10 cellular contexts compared by ENCODE assay signal in the genomic region with DNA sequence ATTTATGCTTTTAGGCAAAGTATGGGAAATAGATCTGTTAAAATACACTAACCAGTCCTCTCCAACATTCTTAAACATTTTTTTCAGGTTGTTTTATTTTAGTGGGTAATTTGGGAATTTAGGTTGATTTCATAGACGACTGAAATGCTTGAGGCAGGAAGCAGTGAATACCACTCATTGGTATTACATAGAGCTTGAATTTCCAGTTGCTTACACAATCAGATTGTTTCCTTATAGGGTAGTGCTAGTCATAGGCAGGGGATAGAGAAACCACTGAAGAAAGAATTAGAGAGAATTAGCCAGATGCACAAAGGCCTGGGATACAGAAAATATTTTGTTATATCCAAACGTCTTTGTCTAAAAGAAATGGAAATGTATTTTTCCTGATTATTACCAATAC. TPM values are rescaled to one million over a fixed set of nuclear protein-coding genes. Genes with fewer than 3 reads are reported as not detected.
A peak's percentile ranks its signal among the peaks of the same experiment; 100 is the strongest.
DNase-seq lines count a peak whose midpoint lies in the region; ATAC-seq, FAIRE-seq and TF ChIP-seq lines count a peak whose summit lies in the region.
"Had no signal": no experiment of that assay in that cellular context is flagged by ENCODE, and none has a peak within 500 bp of the region (broad histone marks: within the 10 kb centered on the region; RNA-seq: fewer than 3 reads in every experiment).

No MANE protein-coding gene starts in this region.

- H3K4ac ChIP-seq in mesenchymal stem cell (ENCODE audit: low read depth in 1 of 2, low read length in 2 of 2): no peak overlapping the region

- peak overlapping the region; percentile 70 for H3K9ac ChIP-seq in mesenchymal stem cell (ENCODE audit: low read length)

- no peak overlapping the region for H4K91ac ChIP-seq in mesenchymal stem cell (ENCODE audit: low read length)

- no peak overlapping the region for H2BK120ac ChIP-seq in mesenchymal stem cell (ENCODE audit: low read depth, low read length)

- no peaks in the 10 kb centered on the region for H3K79me1 ChIP-seq in mesenchymal stem cell (replicated peaks; ENCODE audit: low read length, poor library complexity, severe bottlenecking)

- WGBS in mesenchymal stem cell: no CpG with 5 or more reads among the region's 2 CpGs

- no peak overlapping the region for H2AK5ac ChIP-seq in mesenchymal stem cell (ENCODE audit: low read length, severe bottlenecking)

- no peak for ATAC-seq in GM18511 (IDR thresholded peaks at IDR 0.05; ENCODE audit: unreplicated experiment)
- ATAC-seq in HG02852 (IDR thresholded peaks at IDR 0.05; ENCODE audit: unreplicated experiment): no peak

- no peak overlapping the region for H3K14ac ChIP-seq in mesenchymal stem cell (ENCODE audit: low read length in 2 of 2)

- H2BK15ac ChIP-seq in mesenchymal stem cell (ENCODE audit: low read depth, poor library complexity, severe bottlenecking): no peak overlapping the region

- no peak for FAIRE-seq in bronchial epithelial cell (lab: Jason Lieb, UNC)
- FAIRE-seq: GM19239 had no signal

- peaks cover 5% of the 10 kb centered on the region for H3K4me1 ChIP-seq in mesenchymal stem cell (ENCODE audit: control insufficient read depth, insufficient read depth, low read depth, low read length)

- H4K8ac ChIP-seq in mesenchymal stem cell (ENCODE audit: low read length): no peak overlapping the region

- H3K18ac ChIP-seq in mesenchymal stem cell (ENCODE audit: low read depth in 1 of 2, low read length in 2 of 2): no peak overlapping the region

- no peak overlapping the region for H3K4me2 ChIP-seq in mesenchymal stem cell (ENCODE audit: low read length, poor library complexity, severe bottlenecking)

- H3K27me3 ChIP-seq in bronchial epithelial cell (ENCODE audit: control insufficient read depth, insufficient read depth, low read length): no peaks in the 10 kb centered on the region
- no peaks in the 10 kb centered on the region for H3K27me3 ChIP-seq in mesenchymal stem cell (ENCODE audit: control insufficient read depth in 1 of 2, insufficient read depth in 1 of 2, low read length in 2 of 2)

- POLR2A ChIA-PET in AG04449 (lab: Yijun Ruan, JAX): interaction anchor here (0.8 to 1.0 kb wide), 2 partner anchors 14 to 288 kb away, joined by 3 read pairs; a partner anchor contains a TSS

- no peaks in the 10 kb centered on the region for H3K36me3 ChIP-seq in bronchial epithelial cell (ENCODE audit: control insufficient read depth, insufficient read depth, low read length)
- peaks cover 0 to 28% of the 10 kb centered on the region in 2 experiments for H3K36me3 ChIP-seq in mesenchymal stem cell (ENCODE audit: control insufficient read depth in 1 of 2, insufficient read depth in 2 of 2, low read depth in 1 of 2, low read length in 2 of 2)

- H3K9me3 ChIP-seq in mesenchymal stem cell (ENCODE audit: control insufficient read depth, low read length): no peaks in the 10 kb centered on the region
- H3K9me3 ChIP-seq: Caco-2 had no signal

- H2BK12ac ChIP-seq in mesenchymal stem cell (ENCODE audit: low read length in 2 of 2): no peak overlapping the region

- TF ChIP-seq CTCF in AG04449 (IDR thresholded peaks at IDR 0.05; ENCODE audit: insufficient read depth, low read length, missing control alignments) (no peak), bronchial epithelial cell (IDR thresholded peaks at IDR 0.05; ENCODE audit: insufficient read depth, low read length, severe bottlenecking) (no peak), GM20000 (IDR thresholded peaks at IDR 0.05; ENCODE audit: extremely low read depth, missing control alignments) (no peak)

- H3K4me3 ChIP-seq in AG04449 (ENCODE audit: low read depth, low read length) (no peak overlapping the region), bronchial epithelial cell (ENCODE audit: low read depth, low read length) (no peak overlapping the region), mesenchymal stem cell (ENCODE audit: insufficient read depth in 1 of 2, low read depth in 1 of 2, low read length in 2 of 2) (no peak overlapping the region)

- no peak overlapping the region for H3K23ac ChIP-seq in mesenchymal stem cell (ENCODE audit: low read length in 2 of 2)

- DNase-seq in AG04449 (ENCODE audit: low read depth, low spot score) (peak; percentile 86), LHCN-M2 (ENCODE audit: low read depth) (peak; percentile 87), bronchial epithelial cell (ENCODE audit: low read depth) (peak; percentile 96), mesenchymal stem cell (peak; percentile 93), substantia nigra (lab: John Stamatoyannopoulos, UW) (no peak), GM20000 (ENCODE audit: low spot score) (no peak)

- no peak overlapping the region for H3K27ac ChIP-seq in mesenchymal stem cell (ENCODE audit: low read length, poor library complexity, severe bottlenecking)
- no peak overlapping the region for H3K27ac ChIP-seq in substantia nigra (ENCODE audit: low read depth, low read length, poor library complexity, severe bottlenecking)

- H2AFZ ChIP-seq in mesenchymal stem cell (ENCODE audit: low read depth, low read length): no peak overlapping the region

- CTCF ChIA-PET in AG04449 (lab: Yijun Ruan, JAX): interaction anchor here (1.0 to 2.8 kb wide), 3 partner anchors 12 to 186 kb away, joined by 3 to 8 read pairs (median 4); a partner anchor contains a TSS

- H2BK5ac ChIP-seq in mesenchymal stem cell (ENCODE audit: low read depth, low read length, poor library complexity, severe bottlenecking): no peak overlapping the region

RNA-seq across cellular contexts. Expression of a gene that starts 23.9 kb away (rescaled TPM):
- 0.06 TPM in 1 of 2 replicates, not detected in the other for total RNA-seq in LHCN-M2 (2014; rRNA removed)
- not detected for polyA plus RNA-seq in LHCN-M2 (2012)
- total RNA-seq in bronchial epithelial cell: not detected in 2 replicates
- polyA plus RNA-seq in mesenchymal stem cell (2013, experiment 1 of 2): 0.35 TPM
- 0.32 TPM for polyA plus RNA-seq in mesenchymal stem cell (2013, experiment 2 of 2)
- total RNA-seq: Caco-2 had no signal

RNA-seq across cellular contexts. Expression of a gene that starts 51.3 kb away (rescaled TPM):
- total RNA-seq in LHCN-M2 (2014; rRNA removed): 25.6 and 28.8 TPM in 2 replicates
- 21.8 TPM for polyA plus RNA-seq in LHCN-M2 (2012)
- 71.9 and 103 TPM in 2 replicates for total RNA-seq in bronchial epithelial cell
- polyA plus RNA-seq in mesenchymal stem cell (2013, experiment 1 of 2): 22.6 TPM
- 23.1 TPM for polyA plus RNA-seq in mesenchymal stem cell (2013, experiment 2 of 2)

Comparison
In these comparisons a context has a peak if more than half of its experiments do, and no peak if none do; other contexts are left out.
1. DNase-seq: peak in AG04449 (single experiment), LHCN-M2 (single experiment), bronchial epithelial cell (single experiment) and mesenchymal stem cell (single experiment); none in substantia nigra (0 of 49) and GM20000 (single experiment).